ENCODE assay signal across 1 cellular context in genomic region chr20:32357869-32358631, GRCh38.
TF ChIP-seq lines count a peak whose summit lies in the region.

Gene ASXL1, plus strand, starts transcription at chr20:32358331. Its CDS starts 445 bp downstream, at chr20:32358776.

TF ChIP-seq in HEK293, 187 proteins besides CTCF, POLR2A, EP300 and RAD21 (continued from another document and continues in another):
- TF ChIP-seq FEZF1 (tag by site-specific recombination; IDR thresholded peaks at IDR 0.05) (no peak), ZNF404 (tag by site-specific recombination; IDR thresholded peaks at IDR 0.05) (no peak), TRIM28 (IDR thresholded peaks at IDR 0.05; ENCODE audit: borderline replicate concordance, low read length) (no peak), ZNF670 (tag by site-specific recombination; IDR thresholded peaks at IDR 0.05; ENCODE audit: low read depth) (no peak), ZSCAN30 (tag by site-specific recombination; IDR thresholded peaks at IDR 0.05) (peak; percentile 88), KLF10 (tag by site-specific recombination; IDR thresholded peaks at IDR 0.05) (peak; percentile 75; the same call in 1 of the 2 replicates), ZNF292 (tag by site-specific recombination; IDR thresholded peaks at IDR 0.05; ENCODE audit: borderline replicate concordance, low read depth) (no peak), ZSCAN23 (tag by site-specific recombination; IDR thresholded peaks at IDR 0.05) (peak; percentile 78; the same call in 1 of the 2 replicates), ZNF398 (tag by site-specific recombination; IDR thresholded peaks at IDR 0.05) (no peak; the same call in 1 of the 2 replicates), ZNF266 (tag by site-specific recombination; IDR thresholded peaks at IDR 0.05; ENCODE audit: low read depth) (no peak), ZNF785 (tag by site-specific recombination; IDR thresholded peaks at IDR 0.05) (no peak; the same call in 1 of the 2 replicates), ZNF701 (tag by site-specific recombination; IDR thresholded peaks at IDR 0.05) (no peak), YY2 (tag by site-specific recombination; IDR thresholded peaks at IDR 0.05) (no peak; the same call in 1 of the 2 replicates), ZNF248 (tag by site-specific recombination; IDR thresholded peaks at IDR 0.05) (no peak), ZNF677 (tag by site-specific recombination; IDR thresholded peaks at IDR 0.05) (no peak), GLIS1 (tag by site-specific recombination; IDR thresholded peaks at IDR 0.05) (peak; percentile 91), ZNF362 (tag by site-specific recombination; IDR thresholded peaks at IDR 0.05) (peak; percentile 97), OSR2 (tag by site-specific recombination; IDR thresholded peaks at IDR 0.05) (no peak), ZNF16 (tag by site-specific recombination; IDR thresholded peaks at IDR 0.05; ENCODE audit: low read depth) (no peak), ZNF704 (tag by site-specific recombination; IDR thresholded peaks at IDR 0.05) (no peak), ZNF157 (tag by site-specific recombination; IDR thresholded peaks at IDR 0.05) (no peak), ZBTB7A (tag by site-specific recombination; IDR thresholded peaks at IDR 0.05; ENCODE audit: low read depth) (peak; percentile 95), ZNF747 (tag by site-specific recombination; IDR thresholded peaks at IDR 0.05) (no peak), ZNF560 (tag by site-specific recombination; IDR thresholded peaks at IDR 0.05; ENCODE audit: borderline replicate concordance) (no peak), ZNF23 (tag by site-specific recombination; IDR thresholded peaks at IDR 0.05; ENCODE audit: borderline replicate concordance) (no peak), REPIN1 (tag by site-specific recombination; IDR thresholded peaks at IDR 0.05; ENCODE audit: low read depth) (no peak), ZNF664 (tag by site-specific recombination; IDR thresholded peaks at IDR 0.05) (no peak), ZNF510 (tag by site-specific recombination; IDR thresholded peaks at IDR 0.05; ENCODE audit: insufficient replicate concordance) (no peak), ZNF132 (tag by site-specific recombination; IDR thresholded peaks at IDR 0.05; ENCODE audit: borderline replicate concordance) (no peak), HOXC10 (CRISPR knock-in tag; IDR thresholded peaks at IDR 0.05) (no peak), IKZF3 (tag by site-specific recombination; IDR thresholded peaks at IDR 0.05) (peak; percentile 65), ZNF169 (tag by site-specific recombination; IDR thresholded peaks at IDR 0.05) (no peak), ZNF837 (tag by site-specific recombination; IDR thresholded peaks at IDR 0.05) (no peak), HOXD13 (CRISPR knock-in tag; IDR thresholded peaks at IDR 0.05; ENCODE audit: borderline replicate concordance) (no peak), GLI2 (tag by site-specific recombination; IDR thresholded peaks at IDR 0.05; ENCODE audit: borderline replicate concordance, low read depth) (no peak), ZNF433 (tag by site-specific recombination; IDR thresholded peaks at IDR 0.05; ENCODE audit: low read depth) (no peak), ZNF48 (tag by site-specific recombination; IDR thresholded peaks at IDR 0.05) (no peak), ZNF561 (tag by site-specific recombination; IDR thresholded peaks at IDR 0.05; ENCODE audit: borderline replicate concordance) (peak; percentile 54), ZNF621 (tag by site-specific recombination; IDR thresholded peaks at IDR 0.05) (no peak), ZNF76 (tag by site-specific recombination; IDR thresholded peaks at IDR 0.05; ENCODE audit: borderline replicate concordance, low read depth) (peak; percentile 99), ZNF394 (tag by site-specific recombination; IDR thresholded peaks at IDR 0.05; ENCODE audit: borderline replicate concordance) (peak; percentile 48; the same call in 1 of the 2 replicates), PRDM6 (tag by site-specific recombination; IDR thresholded peaks at IDR 0.05) (no peak), ZNF138 (tag by site-specific recombination; IDR thresholded peaks at IDR 0.05; ENCODE audit: borderline replicate concordance) (no peak), ZNF184 (tag by site-specific recombination; IDR thresholded peaks at IDR 0.05) (peak; percentile 18; the same call in 1 of the 2 replicates)
- TF ChIP-seq, protein P1, sequence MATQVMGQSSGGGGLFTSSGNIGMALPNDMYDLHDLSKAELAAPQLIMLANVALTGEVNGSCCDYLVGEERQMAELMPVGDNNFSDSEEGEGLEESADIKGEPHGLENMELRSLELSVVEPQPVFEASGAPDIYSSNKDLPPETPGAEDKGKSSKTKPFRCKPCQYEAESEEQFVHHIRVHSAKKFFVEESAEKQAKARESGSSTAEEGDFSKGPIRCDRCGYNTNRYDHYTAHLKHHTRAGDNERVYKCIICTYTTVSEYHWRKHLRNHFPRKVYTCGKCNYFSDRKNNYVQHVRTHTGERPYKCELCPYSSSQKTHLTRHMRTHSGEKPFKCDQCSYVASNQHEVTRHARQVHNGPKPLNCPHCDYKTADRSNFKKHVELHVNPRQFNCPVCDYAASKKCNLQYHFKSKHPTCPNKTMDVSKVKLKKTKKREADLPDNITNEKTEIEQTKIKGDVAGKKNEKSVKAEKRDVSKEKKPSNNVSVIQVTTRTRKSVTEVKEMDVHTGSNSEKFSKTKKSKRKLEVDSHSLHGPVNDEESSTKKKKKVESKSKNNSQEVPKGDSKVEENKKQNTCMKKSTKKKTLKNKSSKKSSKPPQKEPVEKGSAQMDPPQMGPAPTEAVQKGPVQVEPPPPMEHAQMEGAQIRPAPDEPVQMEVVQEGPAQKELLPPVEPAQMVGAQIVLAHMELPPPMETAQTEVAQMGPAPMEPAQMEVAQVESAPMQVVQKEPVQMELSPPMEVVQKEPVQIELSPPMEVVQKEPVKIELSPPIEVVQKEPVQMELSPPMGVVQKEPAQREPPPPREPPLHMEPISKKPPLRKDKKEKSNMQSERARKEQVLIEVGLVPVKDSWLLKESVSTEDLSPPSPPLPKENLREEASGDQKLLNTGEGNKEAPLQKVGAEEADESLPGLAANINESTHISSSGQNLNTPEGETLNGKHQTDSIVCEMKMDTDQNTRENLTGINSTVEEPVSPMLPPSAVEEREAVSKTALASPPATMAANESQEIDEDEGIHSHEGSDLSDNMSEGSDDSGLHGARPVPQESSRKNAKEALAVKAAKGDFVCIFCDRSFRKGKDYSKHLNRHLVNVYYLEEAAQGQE (tag by site-specific recombination; IDR thresholded peaks at IDR 0.05): 0 out of 2 replicates have a peak, but pooled peaks have one; percentile 4
- TF ChIP-seq, protein P2, sequence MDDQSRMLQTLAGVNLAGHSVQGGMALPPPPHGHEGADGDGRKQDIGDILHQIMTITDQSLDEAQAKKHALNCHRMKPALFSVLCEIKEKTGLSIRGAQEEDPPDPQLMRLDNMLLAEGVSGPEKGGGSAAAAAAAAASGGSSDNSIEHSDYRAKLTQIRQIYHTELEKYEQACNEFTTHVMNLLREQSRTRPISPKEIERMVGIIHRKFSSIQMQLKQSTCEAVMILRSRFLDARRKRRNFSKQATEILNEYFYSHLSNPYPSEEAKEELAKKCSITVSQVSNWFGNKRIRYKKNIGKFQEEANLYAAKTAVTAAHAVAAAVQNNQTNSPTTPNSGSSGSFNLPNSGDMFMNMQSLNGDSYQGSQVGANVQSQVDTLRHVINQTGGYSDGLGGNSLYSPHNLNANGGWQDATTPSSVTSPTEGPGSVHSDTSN (CRISPR knock-in tag; IDR thresholded peaks at IDR 0.05): peak; percentile 61; the same call in 1 of the 2 replicates
- TF ChIP-seq, protein P3, sequence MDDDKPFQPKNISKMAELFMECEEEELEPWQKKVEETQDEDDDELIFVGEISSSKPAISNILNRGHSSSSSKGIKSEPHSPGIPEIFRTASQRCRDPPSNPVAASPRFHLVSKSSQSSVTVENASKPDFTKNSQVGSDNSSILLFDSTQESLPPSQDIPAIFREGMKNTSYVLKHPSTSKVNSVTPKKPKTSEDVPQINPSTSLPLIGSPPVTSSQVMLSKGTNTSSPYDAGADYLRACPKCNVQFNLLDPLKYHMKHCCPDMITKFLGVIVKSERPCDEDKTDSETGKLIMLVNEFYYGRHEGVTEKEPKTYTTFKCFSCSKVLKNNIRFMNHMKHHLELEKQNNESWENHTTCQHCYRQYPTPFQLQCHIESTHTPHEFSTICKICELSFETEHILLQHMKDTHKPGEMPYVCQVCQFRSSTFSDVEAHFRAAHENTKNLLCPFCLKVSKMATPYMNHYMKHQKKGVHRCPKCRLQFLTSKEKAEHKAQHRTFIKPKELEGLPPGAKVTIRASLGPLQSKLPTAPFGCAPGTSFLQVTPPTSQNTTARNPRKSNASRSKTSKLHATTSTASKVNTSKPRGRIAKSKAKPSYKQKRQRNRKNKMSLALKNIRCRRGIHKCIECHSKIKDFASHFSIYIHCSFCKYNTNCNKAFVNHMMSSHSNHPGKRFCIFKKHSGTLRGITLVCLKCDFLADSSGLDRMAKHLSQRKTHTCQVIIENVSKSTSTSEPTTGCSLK (tag by site-specific recombination; IDR thresholded peaks at IDR 0.05): no peak
- TF ChIP-seq, protein P4, sequence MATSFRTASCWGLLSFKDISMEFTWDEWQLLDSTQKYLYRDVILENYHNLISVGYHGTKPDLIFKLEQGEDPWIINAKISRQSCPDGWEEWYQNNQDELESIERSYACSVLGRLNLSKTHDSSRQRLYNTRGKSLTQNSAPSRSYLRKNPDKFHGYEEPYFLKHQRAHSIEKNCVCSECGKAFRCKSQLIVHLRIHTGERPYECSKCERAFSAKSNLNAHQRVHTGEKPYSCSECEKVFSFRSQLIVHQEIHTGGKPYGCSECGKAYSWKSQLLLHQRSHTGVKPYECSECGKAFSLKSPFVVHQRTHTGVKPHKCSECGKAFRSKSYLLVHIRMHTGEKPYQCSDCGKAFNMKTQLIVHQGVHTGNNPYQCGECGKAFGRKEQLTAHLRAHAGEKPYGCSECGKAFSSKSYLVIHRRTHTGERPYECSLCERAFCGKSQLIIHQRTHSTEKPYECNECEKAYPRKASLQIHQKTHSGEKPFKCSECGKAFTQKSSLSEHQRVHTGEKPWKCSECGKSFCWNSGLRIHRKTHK (tag by site-specific recombination; IDR thresholded peaks at IDR 0.05): no peak
- TF ChIP-seq, protein P5, sequence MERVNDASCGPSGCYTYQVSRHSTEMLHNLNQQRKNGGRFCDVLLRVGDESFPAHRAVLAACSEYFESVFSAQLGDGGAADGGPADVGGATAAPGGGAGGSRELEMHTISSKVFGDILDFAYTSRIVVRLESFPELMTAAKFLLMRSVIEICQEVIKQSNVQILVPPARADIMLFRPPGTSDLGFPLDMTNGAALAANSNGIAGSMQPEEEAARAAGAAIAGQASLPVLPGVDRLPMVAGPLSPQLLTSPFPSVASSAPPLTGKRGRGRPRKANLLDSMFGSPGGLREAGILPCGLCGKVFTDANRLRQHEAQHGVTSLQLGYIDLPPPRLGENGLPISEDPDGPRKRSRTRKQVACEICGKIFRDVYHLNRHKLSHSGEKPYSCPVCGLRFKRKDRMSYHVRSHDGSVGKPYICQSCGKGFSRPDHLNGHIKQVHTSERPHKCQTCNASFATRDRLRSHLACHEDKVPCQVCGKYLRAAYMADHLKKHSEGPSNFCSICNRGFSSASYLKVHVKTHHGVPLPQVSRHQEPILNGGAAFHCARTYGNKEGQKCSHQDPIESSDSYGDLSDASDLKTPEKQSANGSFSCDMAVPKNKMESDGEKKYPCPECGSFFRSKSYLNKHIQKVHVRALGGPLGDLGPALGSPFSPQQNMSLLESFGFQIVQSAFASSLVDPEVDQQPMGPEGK (tag by site-specific recombination; IDR thresholded peaks at IDR 0.05): peak; percentile 98
